ENCODE assay signal across 1 cellular context in genomic region chr5:133365738-133366137, GRCh38.
TF ChIP-seq lines count a peak whose summit lies in the region.

No MANE protein-coding gene starts in this region.

TF ChIP-seq in GM23338, 12 proteins besides CTCF, POLR2A, EP300 and RAD21 (continued from another document):
- TF ChIP-seq, protein P1, sequence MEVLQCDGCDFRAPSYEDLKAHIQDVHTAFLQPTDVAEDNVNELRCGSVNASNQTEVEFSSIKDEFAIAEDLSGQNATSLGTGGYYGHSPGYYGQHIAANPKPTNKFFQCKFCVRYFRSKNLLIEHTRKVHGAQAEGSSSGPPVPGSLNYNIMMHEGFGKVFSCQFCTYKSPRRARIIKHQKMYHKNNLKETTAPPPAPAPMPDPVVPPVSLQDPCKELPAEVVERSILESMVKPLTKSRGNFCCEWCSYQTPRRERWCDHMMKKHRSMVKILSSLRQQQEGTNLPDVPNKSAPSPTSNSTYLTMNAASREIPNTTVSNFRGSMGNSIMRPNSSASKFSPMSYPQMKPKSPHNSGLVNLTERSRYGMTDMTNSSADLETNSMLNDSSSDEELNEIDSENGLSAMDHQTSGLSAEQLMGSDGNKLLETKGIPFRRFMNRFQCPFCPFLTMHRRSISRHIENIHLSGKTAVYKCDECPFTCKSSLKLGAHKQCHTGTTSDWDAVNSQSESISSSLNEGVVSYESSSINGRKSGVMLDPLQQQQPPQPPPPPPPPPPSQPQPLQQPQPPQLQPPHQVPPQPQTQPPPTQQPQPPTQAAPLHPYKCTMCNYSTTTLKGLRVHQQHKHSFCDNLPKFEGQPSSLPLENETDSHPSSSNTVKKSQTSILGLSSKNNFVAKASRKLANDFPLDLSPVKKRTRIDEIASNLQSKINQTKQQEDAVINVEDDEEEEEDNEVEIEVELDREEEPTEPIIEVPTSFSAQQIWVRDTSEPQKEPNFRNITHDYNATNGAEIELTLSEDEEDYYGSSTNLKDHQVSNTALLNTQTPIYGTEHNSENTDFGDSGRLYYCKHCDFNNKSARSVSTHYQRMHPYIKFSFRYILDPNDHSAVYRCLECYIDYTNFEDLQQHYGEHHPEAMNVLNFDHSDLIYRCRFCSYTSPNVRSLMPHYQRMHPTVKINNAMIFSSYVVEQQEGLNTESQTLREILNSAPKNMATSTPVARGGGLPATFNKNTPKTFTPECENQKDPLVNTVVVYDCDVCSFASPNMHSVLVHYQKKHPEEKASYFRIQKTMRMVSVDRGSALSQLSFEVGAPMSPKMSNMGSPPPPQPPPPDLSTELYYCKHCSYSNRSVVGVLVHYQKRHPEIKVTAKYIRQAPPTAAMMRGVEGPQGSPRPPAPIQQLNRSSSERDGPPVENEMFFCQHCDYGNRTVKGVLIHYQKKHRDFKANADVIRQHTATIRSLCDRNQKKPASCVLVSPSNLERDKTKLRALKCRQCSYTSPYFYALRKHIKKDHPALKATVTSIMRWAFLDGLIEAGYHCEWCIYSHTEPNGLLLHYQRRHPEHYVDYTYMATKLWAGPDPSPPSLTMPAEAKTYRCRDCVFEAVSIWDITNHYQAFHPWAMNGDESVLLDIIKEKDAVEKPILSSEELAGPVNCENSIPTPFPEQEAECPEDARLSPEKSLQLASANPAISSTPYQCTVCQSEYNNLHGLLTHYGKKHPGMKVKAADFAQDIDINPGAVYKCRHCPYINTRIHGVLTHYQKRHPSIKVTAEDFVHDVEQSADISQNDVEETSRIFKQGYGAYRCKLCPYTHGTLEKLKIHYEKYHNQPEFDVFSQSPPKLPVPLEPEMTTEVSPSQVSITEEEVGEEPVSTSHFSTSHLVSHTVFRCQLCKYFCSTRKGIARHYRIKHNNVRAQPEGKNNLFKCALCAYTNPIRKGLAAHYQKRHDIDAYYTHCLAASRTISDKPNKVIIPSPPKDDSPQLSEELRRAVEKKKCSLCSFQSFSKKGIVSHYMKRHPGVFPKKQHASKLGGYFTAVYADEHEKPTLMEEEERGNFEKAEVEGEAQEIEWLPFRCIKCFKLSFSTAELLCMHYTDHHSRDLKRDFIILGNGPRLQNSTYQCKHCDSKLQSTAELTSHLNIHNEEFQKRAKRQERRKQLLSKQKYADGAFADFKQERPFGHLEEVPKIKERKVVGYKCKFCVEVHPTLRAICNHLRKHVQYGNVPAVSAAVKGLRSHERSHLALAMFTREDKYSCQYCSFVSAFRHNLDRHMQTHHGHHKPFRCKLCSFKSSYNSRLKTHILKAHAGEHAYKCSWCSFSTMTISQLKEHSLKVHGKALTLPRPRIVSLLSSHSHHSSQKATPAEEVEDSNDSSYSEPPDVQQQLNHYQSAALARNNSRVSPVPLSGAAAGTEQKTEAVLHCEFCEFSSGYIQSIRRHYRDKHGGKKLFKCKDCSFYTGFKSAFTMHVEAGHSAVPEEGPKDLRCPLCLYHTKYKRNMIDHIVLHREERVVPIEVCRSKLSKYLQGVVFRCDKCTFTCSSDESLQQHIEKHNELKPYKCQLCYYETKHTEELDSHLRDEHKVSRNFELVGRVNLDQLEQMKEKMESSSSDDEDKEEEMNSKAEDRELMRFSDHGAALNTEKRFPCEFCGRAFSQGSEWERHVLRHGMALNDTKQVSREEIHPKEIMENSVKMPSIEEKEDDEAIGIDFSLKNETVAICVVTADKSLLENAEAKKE (CRISPR knock-in tag; IDR thresholded peaks at IDR 0.05): no peak
- TF ChIP-seq STAT1 (IDR thresholded peaks at IDR 0.05; ENCODE audit: unreplicated experiment): no peak
- TF ChIP-seq POLR2AphosphoS5 (IDR thresholded peaks at IDR 0.05; ENCODE audit: low read depth): no peak
- no peak for TF ChIP-seq EZH2 (IDR thresholded peaks at IDR 0.05; ENCODE audit: low read depth, unreplicated experiment)
